ENCODE assay signal across 13 cellular contexts in the genomic region with DNA sequence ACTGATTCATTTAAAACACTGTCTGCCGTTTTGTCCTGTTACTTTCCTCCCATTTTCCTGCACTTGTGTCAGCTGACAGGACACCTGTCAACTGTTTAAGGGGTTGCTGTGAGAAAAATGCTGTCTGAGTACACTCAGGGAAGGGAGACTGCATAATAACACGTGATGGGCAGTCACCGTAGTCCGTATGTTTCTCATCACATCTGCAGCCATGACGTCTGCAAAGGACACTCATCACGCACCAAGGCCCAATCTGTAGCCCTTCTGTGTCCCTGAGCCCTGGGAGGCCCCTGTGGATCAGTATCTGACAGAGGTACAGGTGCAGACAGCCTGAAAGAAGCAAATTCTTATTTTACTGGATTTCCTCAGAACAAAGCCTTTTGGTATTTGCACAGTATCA.
DNase-seq lines count a peak whose midpoint lies in the region; ATAC-seq and TF ChIP-seq lines count a peak whose summit lies in the region.
"Had no signal": no experiment of that assay in that cellular context is flagged by ENCODE, and none has a peak within 500 bp of the region (broad histone marks: within the 10 kb centered on the region; RNA-seq: fewer than 3 reads in every experiment).

No MANE protein-coding gene starts in this region.

- TF ChIP-seq CTCF in brain (conservative IDR thresholded peaks at IDR 0.05): no peak

- peaks cover 11% of the 10 kb centered on the region for H3K4me1 Mint-ChIP-seq in brain
- no peaks in the 10 kb centered on the region for H3K4me1 Mint-ChIP-seq in activated T-helper 17 cell treated with anti-CD3 and anti-CD28 coated beads, Interleukin-2, amount 50 U/mL, for 72 hours
- H3K4me1 Mint-ChIP-seq: CD14-positive monocyte had no signal

- H3K36me3 Mint-ChIP-seq in brain: no peaks in the 10 kb centered on the region
- H3K36me3 Mint-ChIP-seq in activated T-helper 17 cell treated with anti-CD3 and anti-CD28 coated beads, Interleukin-2, amount 50 U/mL, for 72 hours (ENCODE audit: low read depth): no peaks in the 10 kb centered on the region
- H3K36me3 Mint-ChIP-seq: CD14-positive monocyte; CD8-positive, alpha-beta T cell had no signal

- H3K4me3 Mint-ChIP-seq in brain: no peak overlapping the region
- no peak overlapping the region for H3K4me3 Mint-ChIP-seq in activated T-helper 17 cell treated with anti-CD3 and anti-CD28 coated beads, Interleukin-2, amount 50 U/mL, for 72 hours
- H3K4me3 Mint-ChIP-seq: CD14-positive monocyte; CD8-positive, alpha-beta T cell; HFFc6 had no signal

- H3K9me3 Mint-ChIP-seq in brain: peaks cover 0 to 2% (median 0%) of the 10 kb centered on the region in 5 experiments
- peaks cover 3% of the 10 kb centered on the region for H3K9me3 Mint-ChIP-seq in activated T-helper 17 cell treated with anti-CD3 and anti-CD28 coated beads, Interleukin-2, amount 50 U/mL, for 72 hours
- H3K9me3 Mint-ChIP-seq: HFFc6 had no signal

- DNase-seq in DMS53 (lab: John Stamatoyannopoulos, UW) (peak; percentile 15), DMS53 treated with DMSO at 0.1 percent for 48 hours (lab: John Stamatoyannopoulos, UW; ENCODE audit: unreplicated experiment) (no peak), COR-L47 (lab: John Stamatoyannopoulos, UW) (peak; percentile 57), NCI-H146 treated with DMSO at 0.1 percent for 48 hours (lab: John Stamatoyannopoulos, UW; ENCODE audit: unreplicated experiment) (peak; percentile 100), NCI-H1436 (lab: John Stamatoyannopoulos, UW) (no peak)
- DNase-seq: Caco-2; CD8-positive, alpha-beta T cell; HCEC 1CT; HFFc6 had no signal

- H3K27ac Mint-ChIP-seq in brain: peak overlapping the region in 3 of 5 experiments; percentile 53 to 87 (median 65)
- H3K27ac Mint-ChIP-seq in activated T-helper 17 cell treated with anti-CD3 and anti-CD28 coated beads, Interleukin-2, amount 50 U/mL, for 72 hours: no peak overlapping the region
- H3K27ac Mint-ChIP-seq: CD14-positive monocyte; CD8-positive, alpha-beta T cell; HFFc6 had no signal

- ATAC-seq in activated T-helper 17 cell treated with anti-CD3 and anti-CD28 coated beads, Interleukin-2, amount 50 U/mL, for 72 hours (replicated peaks): no peak
- no peak for ATAC-seq in GM21526 (IDR thresholded peaks at IDR 0.05; ENCODE audit: low FRiP score, unreplicated experiment)
- ATAC-seq: CD8-positive, alpha-beta T cell had no signal

- H3K27me3 Mint-ChIP-seq in brain: no peaks in the 10 kb centered on the region
- H3K27me3 Mint-ChIP-seq in activated T-helper 17 cell treated with anti-CD3 and anti-CD28 coated beads, Interleukin-2, amount 50 U/mL, for 72 hours: no peaks in the 10 kb centered on the region

Comparison
In these comparisons a context has a peak if more than half of its experiments do, and no peak if none do; other contexts are left out.
1. DNase-seq: peak in DMS53 (single experiment), COR-L47 (single experiment) and NCI-H146 treated with DMSO at 0.1 percent for 48 hours (single experiment); none in DMS53 treated with DMSO at 0.1 percent for 48 hours (single experiment) and NCI-H1436 (single experiment).